ENCODE assay signal across 19 cellular contexts in genomic region chr10:122352817-122353525, GRCh38. TPM values are rescaled to one million over a fixed set of nuclear protein-coding genes. Genes with fewer than 3 reads are reported as not detected.
DNase-seq lines count a peak whose midpoint lies in the region; ATAC-seq lines count a peak whose summit lies in the region.
"Had no signal": no experiment of that assay in that cellular context is flagged by ENCODE, and none has a peak within 500 bp of the region (broad histone marks: within the 10 kb centered on the region; RNA-seq: fewer than 3 reads in every experiment).

No MANE protein-coding gene starts in this region.

- H3K23ac ChIP-seq in neuronal stem cell (ENCODE audit: low read depth, low read length, poor library complexity), result no peak overlapping the region

- H3K4me3 ChIP-seq in neuronal stem cell (ENCODE audit: low read length in 2 of 2), result no peak overlapping the region
- H3K4me3 ChIP-seq in effector memory CD4-positive, alpha-beta T cell (ENCODE audit: insufficient read depth, low read depth, low read length, poor library complexity, severe bottlenecking), result no peak overlapping the region
- H3K4me3 ChIP-seq: K562 had no signal

- peak overlapping the region; percentile 68 for H2AK5ac ChIP-seq in neuronal stem cell (ENCODE audit: low read depth, low read length)

- H3K14ac ChIP-seq in neuronal stem cell (ENCODE audit: low read length), result peak overlapping the region; percentile 5

- H3K27ac ChIP-seq in neuronal stem cell (replicated peaks; ENCODE audit: low read length), result no peak overlapping the region
- H3K27ac ChIP-seq in effector memory CD4-positive, alpha-beta T cell (ENCODE audit: insufficient read depth, low read length, poor library complexity, severe bottlenecking), result no peak overlapping the region
- H3K27ac ChIP-seq: 22Rv1 had no signal

- H2BK120ac ChIP-seq in neuronal stem cell (ENCODE audit: low read depth, low read length), result no peak overlapping the region

- H3K79me1 ChIP-seq in neuronal stem cell (ENCODE audit: low read depth, low read length), result no peaks in the 10 kb centered on the region

- no peak overlapping the region for H3K4me2 ChIP-seq in neuronal stem cell (ENCODE audit: insufficient read depth, low read length, poor library complexity, severe bottlenecking)

- no peak overlapping the region for H4K91ac ChIP-seq in neuronal stem cell (ENCODE audit: low read depth, low read length, poor library complexity)

- peaks cover 3 to 12% of the 10 kb centered on the region in 2 donors for H3K9me3 ChIP-seq in neuronal stem cell (replicated peaks in 1 of 2; ENCODE audit: control insufficient read depth in 2 of 2, insufficient read depth in 1 of 2, low read depth in 1 of 2, low read length in 2 of 2)
- no peaks in the 10 kb centered on the region for H3K9me3 ChIP-seq in effector memory CD4-positive, alpha-beta T cell (ENCODE audit: control insufficient read depth, low read length)

- H3K27me3 ChIP-seq in neuronal stem cell (ENCODE audit: control insufficient read depth in 3 of 3, insufficient read depth in 3 of 3, low read depth in 1 of 3, low read length in 3 of 3), result no peaks in the 10 kb centered on the region
- no peaks in the 10 kb centered on the region for H3K27me3 ChIP-seq in effector memory CD4-positive, alpha-beta T cell (replicated peaks; ENCODE audit: control insufficient read depth, insufficient read depth, low read length, poor library complexity, severe bottlenecking)

- H2BK12ac ChIP-seq in neuronal stem cell (ENCODE audit: low read length), result peak overlapping the region; percentile 8

- no CpG with 5 or more reads among the region's 8 CpGs for WGBS in neuronal stem cell (ENCODE audit: extremely low coverage in 2 of 2, insufficient read length in 2 of 2, insufficient replicate concordance in 1 of 2), 2 donors

- H3K18ac ChIP-seq in neuronal stem cell (ENCODE audit: low read length), result peak overlapping the region; percentile 44

- H3K9ac ChIP-seq in neuronal stem cell (ENCODE audit: low read depth, low read length, poor library complexity), result no peak overlapping the region

- H4K8ac ChIP-seq in neuronal stem cell (ENCODE audit: low read depth, low read length), result no peak overlapping the region

- no peak for ATAC-seq in HG02798 (IDR thresholded peaks at IDR 0.05; ENCODE audit: poor library complexity, unreplicated experiment)
- ATAC-seq: K562 had no signal

- no peak overlapping the region for H2BK5ac ChIP-seq in neuronal stem cell (ENCODE audit: low read length)

- H2BK15ac ChIP-seq in neuronal stem cell (ENCODE audit: low read length), result no peak overlapping the region

- H3K4me1 ChIP-seq in neuronal stem cell (ENCODE audit: control insufficient read depth in 2 of 2, insufficient read depth in 1 of 2, low read depth in 1 of 2, low read length in 2 of 2), result peaks cover 20 to 26% of the 10 kb centered on the region in 2 donors
- no peaks in the 10 kb centered on the region for H3K4me1 ChIP-seq in effector memory CD4-positive, alpha-beta T cell (ENCODE audit: control insufficient read depth, insufficient read depth, low read length, poor library complexity, severe bottlenecking)

- no peak overlapping the region for H2AFZ ChIP-seq in neuronal stem cell (ENCODE audit: low read length)

- DNase-seq in NCI-H524 (lab: John Stamatoyannopoulos, UW), result peak; percentile 16 to 57
- DNase-seq in NCI-H524 treated with DMSO at 0.1 percent for 48 hours (lab: John Stamatoyannopoulos, UW), result no peak
- DNase-seq in NCI-H146 (lab: John Stamatoyannopoulos, UW), result peak; percentile 74
- DNase-seq in SK-N-DZ (ENCODE audit: low spot score), result peak; percentile 74
- DNase-seq in neuronal stem cell (ENCODE audit: low spot score), result no peak
- DNase-seq in NCI-H345 treated with DMSO at 0.1 percent for 48 hours (lab: John Stamatoyannopoulos, UW; ENCODE audit: unreplicated experiment), result no peak
- DNase-seq in effector memory CD4-positive, alpha-beta T cell, result no peak
- DNase-seq: DMS153, GF-D8, NCI-H1105, NCI-H187 treated with DMSO at 0.1 percent for 48 hours, NCI-H446, NCI-H774, RPMI8226, SW 1271, T-helper 2 cell had no signal

- no peak overlapping the region for H3K4ac ChIP-seq in neuronal stem cell (ENCODE audit: low read length)

- H3K36me3 ChIP-seq in neuronal stem cell (replicated peaks in 1 of 2; ENCODE audit: control insufficient read depth in 2 of 2, insufficient read depth in 2 of 2, low read length in 2 of 2), result no peaks in the 10 kb centered on the region
- no peaks in the 10 kb centered on the region for H3K36me3 ChIP-seq in effector memory CD4-positive, alpha-beta T cell (ENCODE audit: control insufficient read depth, insufficient read depth, low read length)

RNA-seq across cellular contexts. Expression of gene PLEKHA1, which starts 21.5 kb away (rescaled TPM):
- polyA plus RNA-seq in SK-N-DZ (2014; cell fraction: cytosol; rRNA removed), result 34.9 and 35.5 TPM in 2 replicates
- polyA plus RNA-seq in SK-N-DZ (2014; cell fraction: nucleus; rRNA removed), result 50.9 and 57.2 TPM in 2 replicates
- polyA plus RNA-seq in neuronal stem cell (2013, experiment 1 of 2), result 35.0 TPM
- polyA plus RNA-seq in neuronal stem cell (2013, experiment 2 of 2), result 35.1 TPM

Comparison
In these comparisons a context has a peak if more than half of its experiments do, and no peak if none do; other contexts are left out.
1. DNase-seq: peak in NCI-H524 (2 of 2), NCI-H146 (single experiment) and SK-N-DZ (single experiment); none in NCI-H524 treated with DMSO at 0.1 percent for 48 hours (single experiment), neuronal stem cell (single experiment), NCI-H345 treated with DMSO at 0.1 percent for 48 hours (single experiment) and effector memory CD4-positive, alpha-beta T cell (0 of 3).